ENCODE assay signal across 16 cellular contexts in genomic region chr18:75521808-75522207, GRCh38.
"Had no signal": no experiment of that assay in that cellular context is flagged by ENCODE, and none has a peak within 500 bp of the region (broad histone marks: within the 10 kb centered on the region; RNA-seq: fewer than 3 reads in every experiment).

No MANE protein-coding gene starts in this region.

- H3K4me3 ChIP-seq: esophagus squamous epithelium, spleen, tibial artery, upper lobe of left lung, vagina had no signal

- H3K27ac ChIP-seq: esophagus squamous epithelium, spleen, tibial artery, upper lobe of left lung, vagina had no signal

- H3K4me1 ChIP-seq: esophagus squamous epithelium, spleen, tibial artery, upper lobe of left lung, vagina had no signal

- ATAC-seq: effector memory CD8-positive, alpha-beta T cell; left colon; naive thymus-derived CD4-positive, alpha-beta T cell; sciatic nerve; stimulated activated memory B cell treated with anti-CD40 and anti-IgM and Interleukin-4, amounts not matched to agents 10 μg/mL and 1 μg/mL and 100 μg/mL, for 72 hours had no signal

- H3K27me3 ChIP-seq: esophagus squamous epithelium, spleen, upper lobe of left lung, vagina had no signal

- H3K36me3 ChIP-seq: esophagus squamous epithelium, spleen, tibial artery, upper lobe of left lung, vagina had no signal

- H3K9me3 ChIP-seq: esophagus squamous epithelium, spleen, tibial artery, upper lobe of left lung, vagina had no signal

- DNase-seq: effector memory CD8-positive, alpha-beta T cell; esophagus squamous epithelium; foreskin fibroblast; left colon; naive thymus-derived CD4-positive, alpha-beta T cell; nephron progenitor cell; posterior cingulate gyrus; spleen; stimulated activated CD4-positive, alpha-beta T cell treated with anti-CD3 and anti-CD28 coated beads, Interleukin-15, amount 100 ng/mL, for 24 hours; stimulated activated CD4-positive, alpha-beta T cell treated with anti-CD3 and anti-CD28 coated beads, Interleukin-1b, Interleukin-23, amount 100 ng/mL, for 48 hours; stimulated activated CD4-positive, alpha-beta T cell treated with anti-CD3 and anti-CD28 coated beads, Interleukin-4, amount 100 ng/mL, for 24 hours; tibial artery; upper lobe of left lung had no signal
